Comparison of ENCODE assay signal across 8 cellular contexts in the genomic region with DNA sequence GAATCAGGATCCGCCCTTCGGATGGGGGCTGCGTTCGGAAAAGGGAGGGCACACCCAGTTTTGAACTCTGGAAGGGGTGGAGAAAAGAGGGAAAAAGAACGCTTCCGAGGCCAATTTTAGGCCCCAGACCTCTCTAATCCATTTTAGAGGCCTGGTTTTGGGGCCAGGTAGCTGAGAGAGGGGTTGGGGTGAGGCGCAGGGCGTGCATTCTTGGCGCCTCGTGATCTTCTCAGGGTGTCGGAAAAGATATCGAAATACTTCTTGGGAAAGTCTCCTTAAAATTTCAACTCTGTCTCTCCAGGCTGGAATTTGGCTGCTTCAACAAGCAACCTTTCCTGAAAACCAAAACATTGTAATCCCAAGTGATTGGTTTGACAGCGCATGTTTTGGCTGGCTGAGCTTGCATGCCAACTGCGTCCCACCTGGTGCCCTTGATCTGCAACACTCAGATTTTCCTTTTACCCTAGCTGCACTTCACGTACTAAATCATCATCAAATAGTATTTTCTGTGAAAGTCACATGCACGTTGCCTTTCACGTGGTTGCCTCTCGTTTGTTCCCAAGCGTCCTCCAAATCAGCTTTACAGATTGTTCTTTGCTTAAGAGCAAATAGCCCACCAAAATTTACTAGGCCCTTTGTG. TPM values are rescaled to one million over a fixed set of nuclear protein-coding genes. Genes with fewer than 3 reads are reported as not detected.
DNase-seq lines count a peak whose midpoint lies in the region; ATAC-seq and TF ChIP-seq lines count a peak whose summit lies in the region.

No MANE protein-coding gene starts in this region.

- H3K4me3 ChIP-seq in HAP-1 (peak overlapping the region; percentile 77), epithelial cell of esophagus (ENCODE audit: low read length) (peak overlapping the region; percentile 97), neural progenitor cell (peak overlapping the region; percentile 81), suprapubic skin (peak overlapping the region; percentile 70)

- H3K36me3 Mint-ChIP-seq in neural progenitor cell = peaks cover 4% of the 10 kb centered on the region

- peak overlapping the region; percentile 99 for H3K27ac Mint-ChIP-seq in neural progenitor cell

- no peak for ATAC-seq in HG03097 (IDR thresholded peaks at IDR 0.05; ENCODE audit: low FRiP score, unreplicated experiment)

- peak overlapping the region; percentile 99 for H3K4me3 Mint-ChIP-seq in neural progenitor cell

- H3K9me3 Mint-ChIP-seq in neural progenitor cell = peaks cover 3% of the 10 kb centered on the region

- peak overlapping the region; percentile 79 for H3K4me2 ChIP-seq in neural progenitor cell

- TF ChIP-seq CTCF in epithelial cell of esophagus (IDR thresholded peaks at IDR 0.05; ENCODE audit: insufficient read depth, low read depth, low read length, missing control alignments) (no peak), neural progenitor cell (IDR thresholded peaks at IDR 0.05) (no peak), suprapubic skin (IDR thresholded peaks at IDR 0.05) (no peak)

- H3K9me3 ChIP-seq in HAP-1 = no peaks in the 10 kb centered on the region
- no peaks in the 10 kb centered on the region for H3K9me3 ChIP-seq in neural progenitor cell (ENCODE audit: low read depth)
- H3K9me3 ChIP-seq in suprapubic skin = no peaks in the 10 kb centered on the region

- peaks cover 30% of the 10 kb centered on the region for H4K20me1 ChIP-seq in neural progenitor cell (ENCODE audit: low read depth)

- H3K4me1 ChIP-seq in HAP-1 (peaks cover 22% of the 10 kb centered on the region), neural progenitor cell (peaks cover 19% of the 10 kb centered on the region), suprapubic skin (peaks cover 26% of the 10 kb centered on the region)

- H3K27ac ChIP-seq in neural progenitor cell (peak overlapping the region; percentile 100), suprapubic skin (peak overlapping the region; percentile 97)

- WGBS in suprapubic skin = 1% methylated on average over 19 of the region's 19 CpGs

- peak overlapping the region; percentile 79 for H3K9ac ChIP-seq in neural progenitor cell

- H3F3A ChIP-seq in neural progenitor cell (ENCODE audit: low read depth) = peaks cover 41% of the 10 kb centered on the region

- no peak for TF ChIP-seq EP300 in suprapubic skin (IDR thresholded peaks at IDR 0.05)

- peaks cover 7% of the 10 kb centered on the region for H3K27me3 Mint-ChIP-seq in neural progenitor cell (ENCODE audit: insufficient read depth, low read depth)

- H3K36me3 ChIP-seq in HAP-1 (replicated peaks) (peaks cover 8% of the 10 kb centered on the region), neural progenitor cell (peaks cover 1% of the 10 kb centered on the region), suprapubic skin (no peaks in the 10 kb centered on the region)

- DNase-seq in AG20443 (ENCODE audit: low spot score) (peak; percentile 12), HAP-1 (ENCODE audit: low spot score in 2 of 2) (peak; percentile 22 to 34), NCI-H345 treated with DMSO at 0.1 percent for 48 hours (lab: John Stamatoyannopoulos, UW; ENCODE audit: unreplicated experiment) (peak; percentile 29), epithelial cell of esophagus (ENCODE audit: low read depth) (peak; percentile 37), neural progenitor cell (ENCODE audit: low spot score) (no peak), suprapubic skin (ENCODE audit: low spot score in 2 of 2) (no peak)
- DNase-seq in activated CD8-positive, alpha-beta memory T cell treated with anti-CD3 and anti-CD28 coated beads for 48 hours (ENCODE audit: low read depth in 2 of 3, low spot score in 2 of 3) = peak; percentile 7 to 25 (median 14)

- H3K27me3 ChIP-seq in HAP-1 (ENCODE audit: low read depth) = no peaks in the 10 kb centered on the region
- H3K27me3 ChIP-seq in neural progenitor cell = no peaks in the 10 kb centered on the region
- no peaks in the 10 kb centered on the region for H3K27me3 ChIP-seq in suprapubic skin

- peak overlapping the region; percentile 56 for H2AFZ ChIP-seq in neural progenitor cell (replicated peaks)

- TF ChIP-seq POLR2A in suprapubic skin (IDR thresholded peaks at IDR 0.05) = no peak

- H3K79me2 ChIP-seq in neural progenitor cell (ENCODE audit: low read depth) = peaks cover 54% of the 10 kb centered on the region

- in situ Hi-C loops in HAP-1 (cut with MboI; ENCODE audit: low sequenced_read_pairs) = loop anchor here (10.0 kb wide), 1 partner anchor 126 kb away; no protein-coding TSS in a partner anchor

- peaks cover 26% of the 10 kb centered on the region for H3K4me1 Mint-ChIP-seq in neural progenitor cell

RNA-seq across cellular contexts. Expression of a gene that starts 0.9 kb away (rescaled TPM):
- 408 and 681 TPM in 2 replicates for total RNA-seq in neural progenitor cell (ENCODE audit: low replicate concordance)
- 100 to 1,000 TPM in 1 of 4 donors, 10 to 100 TPM in 3; 74.3 to 136 (median 82.7) TPM for total RNA-seq in suprapubic skin

Comparison
In these comparisons a context has a peak if more than half of its experiments do, and no peak if none do; other contexts are left out.
1. DNase-seq: peak in AG20443 (single experiment), HAP-1 (2 of 2), NCI-H345 treated with DMSO at 0.1 percent for 48 hours (single experiment), activated CD8-positive, alpha-beta memory T cell treated with anti-CD3 and anti-CD28 coated beads for 48 hours (3 of 3) and epithelial cell of esophagus (single experiment); none in neural progenitor cell (single experiment) and suprapubic skin (0 of 2).
2. Peak in every context shown above with its lines, with median percentiles within 50 percentile points of each other: H3K4me3 ChIP-seq.